In genomic region chr19:50794778-50795664, GRCh38 we compare ENCODE assay signal across 11 cellular contexts. TPM values are rescaled to one million over a fixed set of nuclear protein-coding genes. Genes with fewer than 3 reads are reported as not detected.
DNase-seq lines count a peak whose midpoint lies in the region; TF ChIP-seq lines count a peak whose summit lies in the region.
"Had no signal": no experiment of that assay in that cellular context is flagged by ENCODE, and none has a peak within 500 bp of the region (broad histone marks: within the 10 kb centered on the region; RNA-seq: fewer than 3 reads in every experiment).

No MANE protein-coding gene starts in this region.

- H3K36me3 Mint-ChIP-seq in IgD-negative memory B cell, result peaks cover 2% of the 10 kb centered on the region
- H3K36me3 Mint-ChIP-seq in progenitor cell of endocrine pancreas (ENCODE audit: insufficient read depth), result no peaks in the 10 kb centered on the region
- H3K36me3 Mint-ChIP-seq: naive B cell had no signal

- H3K27me3 Mint-ChIP-seq in IgD-negative memory B cell (no peaks in the 10 kb centered on the region), progenitor cell of endocrine pancreas (peaks cover 4% of the 10 kb centered on the region)

- H3K4me3 ChIP-seq in dorsolateral prefrontal cortex, result no peak overlapping the region
- H3K4me3 ChIP-seq: coronary artery, thoracic aorta had no signal

- DNase-seq in NOMO-1 treated with dmso at 0.1 percent for 144 hours (lab: John Stamatoyannopoulos, UW; ENCODE audit: unreplicated experiment) (peak; percentile 53), NOMO-1 treated with DMSO at 0.1 percent for 48 hours (lab: John Stamatoyannopoulos, UW; ENCODE audit: unreplicated experiment) (no peak), progenitor cell of endocrine pancreas (ENCODE audit: low spot score, unreplicated experiment) (no peak), CD1c-positive myeloid dendritic cell (ENCODE audit: extremely low spot score) (no peak), dorsolateral prefrontal cortex (no peak), NCI-H128 (lab: John Stamatoyannopoulos, UW; ENCODE audit: unreplicated experiment) (no peak)
- DNase-seq: naive B cell had no signal

- TF ChIP-seq CTCF in VCaP (conservative IDR thresholded peaks at IDR 0.05) (peak; percentile 75), progenitor cell of endocrine pancreas (IDR thresholded peaks at IDR 0.05; ENCODE audit: unreplicated experiment) (peak; percentile 18), dorsolateral prefrontal cortex (IDR thresholded peaks at IDR 0.05 in 54 of 56, conservative IDR thresholded peaks at IDR 0.05 in 2 of 56; ENCODE audit: low read depth in 1 of 56, partially characterized antibody in 56 of 56) (no peak)

- H3K4me1 Mint-ChIP-seq in IgD-negative memory B cell, result peaks cover 7 to 13% (median 9%) of the 10 kb centered on the region in 3 donors
- peaks cover 4% of the 10 kb centered on the region for H3K4me1 Mint-ChIP-seq in progenitor cell of endocrine pancreas (ENCODE audit: low read depth)

- H3K27ac ChIP-seq in VCaP (peak overlapping the region; percentile 99), dorsolateral prefrontal cortex (no peak overlapping the region)
- H3K27ac ChIP-seq: coronary artery, thoracic aorta had no signal

- intact Hi-C loops in dorsolateral prefrontal cortex (cut with DNase I), result no loop called here

- no peaks in the 10 kb centered on the region for H3K27me3 ChIP-seq in dorsolateral prefrontal cortex

- H3K9me3 Mint-ChIP-seq in IgD-negative memory B cell (no peaks in the 10 kb centered on the region), progenitor cell of endocrine pancreas (ENCODE audit: low read depth) (peaks cover 4% of the 10 kb centered on the region)
- H3K9me3 Mint-ChIP-seq: naive B cell had no signal

- peak overlapping the region in 2 of 3 donors; percentile 44 to 89 for H3K27ac Mint-ChIP-seq in IgD-negative memory B cell
- peak overlapping the region; percentile 73 for H3K27ac Mint-ChIP-seq in progenitor cell of endocrine pancreas

- peak overlapping the region in 2 of 4 donors; percentile 41 to 58 for H3K4me3 Mint-ChIP-seq in IgD-negative memory B cell
- H3K4me3 Mint-ChIP-seq in progenitor cell of endocrine pancreas (ENCODE audit: low read depth), result no peak overlapping the region

RNA-seq across cellular contexts. Expression of gene ACP4, which starts 4.8 kb away (rescaled TPM):
- not detected for polyA plus RNA-seq in IgD-negative memory B cell
- total RNA-seq in progenitor cell of endocrine pancreas (not detected in 2 replicates), dorsolateral prefrontal cortex (not detected)
- total RNA-seq: thoracic aorta had no signal

RNA-seq across cellular contexts. Expression of gene GPR32, which starts 24.8 kb away (rescaled TPM):
- polyA plus RNA-seq in IgD-negative memory B cell, result not detected
- total RNA-seq in progenitor cell of endocrine pancreas (not detected in 2 replicates), dorsolateral prefrontal cortex (not detected)
- total RNA-seq: thoracic aorta had no signal

RNA-seq across cellular contexts. Expression of gene KLK1, which starts 28.6 kb away (rescaled TPM):
- 15.5 TPM for polyA plus RNA-seq in IgD-negative memory B cell
- total RNA-seq in progenitor cell of endocrine pancreas (not detected in 2 replicates), dorsolateral prefrontal cortex (under 1 TPM in 6 of 120 experiments, not detected in 114; 0.52 to 0.88 (median 0.76) TPM)
- total RNA-seq: thoracic aorta had no signal

RNA-seq across cellular contexts. Expression of gene KLK15, which starts 38.4 kb away (rescaled TPM):
- not detected for polyA plus RNA-seq in IgD-negative memory B cell
- total RNA-seq in progenitor cell of endocrine pancreas, result not detected in 2 replicates
- not detected for total RNA-seq in dorsolateral prefrontal cortex
- total RNA-seq: thoracic aorta had no signal

RNA-seq across cellular contexts. Expression of gene KLK3, which starts 59.7 kb away (rescaled TPM):
- polyA plus RNA-seq in IgD-negative memory B cell, result not detected
- total RNA-seq in progenitor cell of endocrine pancreas (not detected in 2 replicates), dorsolateral prefrontal cortex (under 1 TPM in 3 of 120 experiments, not detected in 117; 0.34 to 0.56 (median 0.44) TPM)
- total RNA-seq: thoracic aorta had no signal

Comparison
In these comparisons a context has a peak if more than half of its experiments do, and no peak if none do; other contexts are left out.
1. CTCF ChIP-seq: peak in VCaP (single experiment) and progenitor cell of endocrine pancreas (single experiment); none in dorsolateral prefrontal cortex (0 of 56).